Comparison of ENCODE assay signal across 17 cellular contexts in genomic region chr11:75323609-75324008, GRCh38. TPM values are rescaled to one million over a fixed set of nuclear protein-coding genes. Genes with fewer than 3 reads are reported as not detected.
DNase-seq lines count a peak whose midpoint lies in the region; ATAC-seq, FAIRE-seq and TF ChIP-seq lines count a peak whose summit lies in the region.
"Had no signal": no experiment of that assay in that cellular context is flagged by ENCODE, and none has a peak within 500 bp of the region (broad histone marks: within the 10 kb centered on the region; RNA-seq: fewer than 3 reads in every experiment).

No MANE protein-coding gene starts in this region.

- H3K27me3 Mint-ChIP-seq in T-helper 17 cell, result no peaks in the 10 kb centered on the region

- H2AFZ ChIP-seq in HepG2 (ENCODE audit: low read length), result no peak overlapping the region

- H3K27me3 ChIP-seq in HepG2 (ENCODE audit: control insufficient read depth in 1 of 2, insufficient read depth in 2 of 2, low read length in 2 of 2) (no peaks in the 10 kb centered on the region), brain microvascular endothelial cell (replicated peaks) (no peaks in the 10 kb centered on the region)
- H3K27me3 ChIP-seq: cardiac muscle cell had no signal

- peaks cover 7% of the 10 kb centered on the region for H3K36me3 Mint-ChIP-seq in T-helper 17 cell (ENCODE audit: low read depth)

- H3K27ac Mint-ChIP-seq in T-helper 17 cell, result peak overlapping the region; percentile 89

- FAIRE-seq in A549 (lab: Jason Lieb, UNC) (no peak), HepG2 (lab: Jason Lieb, UNC) (peak; percentile 69)
- FAIRE-seq: GM12891, urothelium cell line had no signal

- peak overlapping the region; percentile 40 for H3K4me2 ChIP-seq in A549
- peak overlapping the region; percentile 55 for H3K4me2 ChIP-seq in HepG2 (ENCODE audit: low read depth, low read length)

- POLR2A ChIA-PET in A549 (lab: Yijun Ruan, JAX), result no interaction called here
- POLR2A ChIA-PET in HepG2 (lab: Yijun Ruan, JAX), result interaction anchor here (0.9 to 1.0 kb wide), 3 partner anchors 11 to 29 kb away, joined by 3 read pairs; no protein-coding TSS in a partner anchor

- H3K79me2 ChIP-seq in HepG2 (ENCODE audit: insufficient read depth, low read length), result peaks cover 23% of the 10 kb centered on the region

- CTCF ChIA-PET in A549 (lab: Yijun Ruan, JAX), result interaction anchor here (0.7 to 10.9 kb wide), 8 partner anchors 10 to 65 kb away, joined by 3 to 147 read pairs (median 4); no protein-coding TSS in a partner anchor
- CTCF ChIA-PET in HepG2 (lab: Yijun Ruan, JAX; ENCODE audit: low intra/inter-chr PET ratio, low total read pairs), result no interaction called here

- peaks cover 66% of the 10 kb centered on the region for H3K4me1 ChIP-seq in A549
- H3K4me1 ChIP-seq in HepG2 (ENCODE audit: insufficient read depth, low read length), result peaks cover 61% of the 10 kb centered on the region

- no TSS peak for BruUV-seq in HepG2 (replicated peaks; lab: Mats Ljungman, UMichigan)

- peaks cover 23% of the 10 kb centered on the region; the same call in 1 of the 2 replicates for H4K20me1 ChIP-seq in HepG2 (ENCODE audit: insufficient read depth, low read length)

- WGBS in A549 (ENCODE audit: missing lambda C conversion rate), result 33% methylated on average over 7 of the region's 7 CpGs
- 18% methylated on average over 7 of the region's 7 CpGs for WGBS in HepG2 (ENCODE audit: low lambda C conversion rate)

- DNase-seq in A549 (ENCODE audit: low read depth in 1 of 2, low spot score in 1 of 2), result peak in 1 of 2 experiments; percentile 57
- peak; percentile 46 for DNase-seq in Caki2 (ENCODE audit: low read depth)
- no peak for DNase-seq in T-helper 17 cell
- peak; percentile 72 for DNase-seq in HepG2 (ENCODE audit: low spot score)
- DNase-seq in brain microvascular endothelial cell, result no peak
- no peak for DNase-seq in cerebellar cortex (ENCODE audit: low spot score)
- no peak for DNase-seq in activated CD4-positive, CD25-positive, alpha-beta regulatory T cell treated with anti-CD3 and anti-CD28 coated beads, Interleukin-2, amount 50 U/mL, for 72 hours
- DNase-seq: activated CD4-positive, alpha-beta T cell treated with anti-CD3 and anti-CD28 coated beads, Interleukin-2, amount 50 U/mL, for 4 hours; AML-193; immature natural killer cell; NCI-H1092; NCI-H82; stimulated activated CD4-positive, alpha-beta T cell treated with anti-CD3 and anti-CD28 coated beads, Interleukin-2, amount 100 ng/mL, for 24 hours had no signal

- intact Hi-C loops in HepG2 (cut with micrococcal nuclease; ENCODE audit: unreplicated experiment), result no loop called here

- H3K36me3 ChIP-seq in HepG2 (replicated peaks in 1 of 2; ENCODE audit: control insufficient read depth in 1 of 2, insufficient read depth in 2 of 2, low read length in 2 of 2), result peaks cover 2 to 5% of the 10 kb centered on the region in 2 experiments; a peak in 3 of 5 replicates
- H3K36me3 ChIP-seq in brain microvascular endothelial cell (replicated peaks), result no peaks in the 10 kb centered on the region
- H3K36me3 ChIP-seq: cardiac muscle cell had no signal

- H3K4me1 Mint-ChIP-seq in T-helper 17 cell, result peaks cover 26% of the 10 kb centered on the region

- no peak for ATAC-seq in A549
- ATAC-seq in T-helper 17 cell, result no peak
- ATAC-seq in HepG2, result peak; percentile 92
- ATAC-seq in HG02870 (IDR thresholded peaks at IDR 0.05; ENCODE audit: unreplicated experiment), result no peak

- H3K9me3 ChIP-seq in A549 (no peaks in the 10 kb centered on the region), T-helper 17 cell (ENCODE audit: control insufficient read depth, low read length, poor library complexity, severe bottlenecking) (no peaks in the 10 kb centered on the region), HepG2 (ENCODE audit: low read length) (no peaks in the 10 kb centered on the region)

- TF ChIP-seq POLR2A in A549 (IDR thresholded peaks at IDR 0.05; ENCODE audit: low read length) (no peak), HepG2 (IDR thresholded peaks at IDR 0.05; ENCODE audit: insufficient read depth in 1 of 2, low read depth in 2 of 2, low read length in 2 of 2) (no peak)

- 0 out of 2 replicates have a peak overlapping the region, but pooled peaks have one; percentile 1 for H3K9ac ChIP-seq in HepG2 (ENCODE audit: insufficient read depth, low read depth, low read length)

- no peak overlapping the region for H3K4me3 Mint-ChIP-seq in T-helper 17 cell

- TF ChIP-seq RAD21 in A549 (conservative IDR thresholded peaks at IDR 0.05 in 1 of 2, IDR thresholded peaks at IDR 0.05 in 1 of 2), result no peak
- TF ChIP-seq RAD21 in HepG2 (CRISPR knock-in tag; IDR thresholded peaks at IDR 0.05), result no peak

- H3K27ac ChIP-seq in A549, result peak overlapping the region; percentile 78 to 79; a peak in 5 of 6 replicates
- peak overlapping the region; percentile 53 for H3K27ac ChIP-seq in HepG2 (ENCODE audit: extremely low read length, insufficient read depth, low read length)
- H3K27ac ChIP-seq in brain microvascular endothelial cell, result no peak overlapping the region
- H3K27ac ChIP-seq: cardiac muscle cell had no signal

- TF ChIP-seq EP300 in A549 (IDR thresholded peaks at IDR 0.05) (no peak), HepG2 (IDR thresholded peaks at IDR 0.05; ENCODE audit: low read depth in 2 of 2, low read length in 2 of 2) (peak in 1 of 2 experiments; percentile 35; a peak in 1 of 4 replicates), HepG2 (CRISPR knock-in tag; IDR thresholded peaks at IDR 0.05; ENCODE audit: borderline replicate concordance) (no peak)

- H3K4me3 ChIP-seq in A549 (no peak overlapping the region), HepG2 (replicated peaks in 1 of 3; ENCODE audit: insufficient read depth in 1 of 3, low read depth in 2 of 3, low read length in 3 of 3) (peak overlapping the region in 1 of 3 experiments; percentile 32; a peak in 1 of 6 replicates), brain microvascular endothelial cell (ENCODE audit: low read depth, low read length) (no peak overlapping the region)
- H3K4me3 ChIP-seq: cardiac muscle cell had no signal

- no peak for TF ChIP-seq CTCF in A549 (IDR thresholded peaks at IDR 0.05)
- no peak for TF ChIP-seq CTCF in HepG2 (CRISPR knock-in tag; IDR thresholded peaks at IDR 0.05)
- no peak for TF ChIP-seq CTCF in brain microvascular endothelial cell (IDR thresholded peaks at IDR 0.05; ENCODE audit: low read depth, low read length, missing control alignments)

- in situ Hi-C loops in Caki2 (cut with HindIII; ENCODE audit: low pct_unique_long_range_greater_than_20kb, low sequenced_read_pairs), result no loop called here
- in situ Hi-C loops in HepG2 (cut with HindIII; ENCODE audit: extremely low pct_ligation_motif_present, low pct_unique_long_range_greater_than_20kb), result no loop called here
- in situ Hi-C loops in brain microvascular endothelial cell (cut with HindIII; ENCODE audit: low pct_ligation_motif_present, low sequenced_read_pairs), result no loop called here

TF ChIP-seq in A549, 52 proteins besides CTCF, POLR2A, EP300 and RAD21:
- TF ChIP-seq NFE2L2 (conservative IDR thresholded peaks at IDR 0.05; ENCODE audit: low read length) (no peak), NPAS2 (CRISPR knock-in tag; IDR thresholded peaks at IDR 0.05; ENCODE audit: borderline replicate concordance) (no peak)

TF ChIP-seq in HepG2, 621 proteins besides CTCF, POLR2A, EP300 and RAD21 (continues in another document):
- TF ChIP-seq ZNF383 (CRISPR knock-in tag; IDR thresholded peaks at IDR 0.05; ENCODE audit: borderline replicate concordance), result no peak
- TF ChIP-seq ZNF564 (CRISPR knock-in tag; IDR thresholded peaks at IDR 0.05), result no peak
- no peak for TF ChIP-seq MAF1 (CRISPR knock-in tag; IDR thresholded peaks at IDR 0.05; ENCODE audit: borderline replicate concordance)
- TF ChIP-seq ZNF724P (CRISPR knock-in tag; IDR thresholded peaks at IDR 0.05; ENCODE audit: borderline replicate concordance), result no peak
- TF ChIP-seq ZNF737 (CRISPR knock-in tag; IDR thresholded peaks at IDR 0.05; ENCODE audit: borderline replicate concordance), result no peak
- TF ChIP-seq, protein P1, sequence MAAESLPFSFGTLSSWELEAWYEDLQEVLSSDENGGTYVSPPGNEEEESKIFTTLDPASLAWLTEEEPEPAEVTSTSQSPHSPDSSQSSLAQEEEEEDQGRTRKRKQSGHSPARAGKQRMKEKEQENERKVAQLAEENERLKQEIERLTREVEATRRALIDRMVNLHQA (CRISPR knock-in tag; IDR thresholded peaks at IDR 0.05), result no peak
- TF ChIP-seq ZNF441 (CRISPR knock-in tag; IDR thresholded peaks at IDR 0.05; ENCODE audit: borderline replicate concordance), result no peak

RNA-seq across cellular contexts. Expression of gene ARRB1, which starts 27.9 kb away (rescaled TPM):
- polyA plus RNA-seq in A549 (2011; rRNA removed), result 14.3 and 18.1 TPM in 2 replicates
- 4.8 TPM in 2 replicates for polyA plus RNA-seq in A549 (2012; cell fraction: cytosol; rRNA removed)
- 3.8 and 5.0 TPM in 2 replicates for polyA plus RNA-seq in A549 (2012; cell fraction: nucleus; rRNA removed)
- 4.9 to 8.4 TPM (median 6.8 TPM) in 3 replicates for polyA plus RNA-seq in A549 (2017; fragmentation: RNase III; extraction: RNeasy Plus Mini Kit Qiagen cat#74134 plus additional on column Dnase treatment)
- 54.8 and 57.9 TPM in 2 replicates for polyA minus RNA-seq in A549 (2011; rRNA and poly(A)+ RNA removed)
- 23.1 and 34.9 TPM in 2 replicates for total RNA-seq in Caki2 (2014; rRNA removed; shearing (Covaris generic); ENCODE audit: low replicate concordance)
- 10 to 100 TPM; 26.3 to 39.6 TPM for total RNA-seq in T-helper 17 cell
- total RNA-seq in HepG2 (2016; rRNA removed; fragmentation: Illumina TruSeq; extraction: Trizol), result 22.5 and 25.2 TPM in 2 replicates
- 15.2 and 19.6 TPM in 2 replicates for total RNA-seq in HepG2 (2016; cell fraction: cytosol; rRNA removed; fragmentation: Illumina TruSeq; extraction: Trizol; ENCODE audit: low read depth)
- 21.7 and 25.0 TPM in 2 replicates for total RNA-seq in HepG2 (2016; cell fraction: insoluble cytoplasmic fraction; rRNA removed; fragmentation: Illumina TruSeq; extraction: Trizol)
- total RNA-seq in HepG2 (2016; cell fraction: membrane; rRNA removed; fragmentation: Illumina TruSeq; extraction: Trizol), result 20.4 and 20.9 TPM in 2 replicates
- 15.7 and 24.9 TPM in 2 replicates for total RNA-seq in HepG2 (2016; cell fraction: nucleus; rRNA removed; fragmentation: Illumina TruSeq; extraction: Trizol)
- 35.7 and 35.9 TPM in 2 replicates for polyA plus RNA-seq in HepG2 (2011; rRNA removed)
- polyA plus RNA-seq in HepG2 (2011; cell fraction: cytosol; rRNA removed), result 33.5 and 41.0 TPM in 2 replicates
- 50.3 and 56.4 TPM in 2 replicates for polyA plus RNA-seq in HepG2 (2011; cell fraction: nucleus; rRNA removed)
- polyA plus RNA-seq in HepG2 (2012), result 25.7 and 29.8 TPM in 2 replicates
- 19.3 and 20.1 TPM in 2 replicates for polyA plus RNA-seq in HepG2 (2016; cell fraction: cytosol; fragmentation: Illumina TruSeq; extraction: Trizol; ENCODE audit: low read depth)
- 33.2 and 40.0 TPM in 2 replicates for polyA plus RNA-seq in HepG2 (2016; cell fraction: insoluble cytoplasmic fraction; fragmentation: Illumina TruSeq; extraction: Trizol; ENCODE audit: low read depth)
- 23.0 and 27.7 TPM in 2 replicates for polyA plus RNA-seq in HepG2 (2016; cell fraction: membrane; fragmentation: Illumina TruSeq; extraction: Trizol; ENCODE audit: low read depth)
- polyA plus RNA-seq in HepG2 (2016; cell fraction: nucleus; fragmentation: Illumina TruSeq; extraction: Trizol; ENCODE audit: insufficient read depth, low read depth), result 26.7 and 32.1 TPM in 2 replicates
- polyA minus RNA-seq in HepG2 (2011; rRNA and poly(A)+ RNA removed; ENCODE audit: low replicate concordance), result 48.7 and 175 TPM in 2 replicates
- 37.4 and 40.0 TPM in 2 replicates for polyA minus RNA-seq in HepG2 (2011; cell fraction: cytosol; rRNA and poly(A)+ RNA removed)
- polyA minus RNA-seq in HepG2 (2011; cell fraction: nucleus; rRNA and poly(A)+ RNA removed), result 68.6 and 72.2 TPM in 2 replicates

Comparison
In these comparisons a context has a peak if more than half of its experiments do, and no peak if none do; other contexts are left out.
1. DNase-seq: peak in Caki2 (single experiment) and HepG2 (single experiment); none in T-helper 17 cell (0 of 3), brain microvascular endothelial cell (single experiment), cerebellar cortex (single experiment) and activated CD4-positive, CD25-positive, alpha-beta regulatory T cell treated with anti-CD3 and anti-CD28 coated beads, Interleukin-2, amount 50 U/mL, for 72 hours (single experiment).
2. Of the 38 proteins assayed by ChIP-seq in both HepG2 and A549: peak only in HepG2: FOSL2 and HDAC2; only in A549: none; in both: none; in neither: 34; mixed calls (peak in some experiments, not most) for 2.